ENCODE assay signal across 18 cellular contexts in genomic region chr3:33937628-33938027, GRCh38.
DNase-seq lines count a peak whose midpoint lies in the region; ATAC-seq and TF ChIP-seq lines count a peak whose summit lies in the region.
"Had no signal": no experiment of that assay in that cellular context is flagged by ENCODE, and none has a peak within 500 bp of the region (broad histone marks: within the 10 kb centered on the region; RNA-seq: fewer than 3 reads in every experiment).

No MANE protein-coding gene starts in this region.

- intact Hi-C loops in aorta (cut with DNase I) (no loop called here), left cardiac atrium (cut with DNase I) (no loop called here)

- H3K4me1 ChIP-seq in CD8-positive, alpha-beta memory T cell (ENCODE audit: insufficient read depth, low read length), result no peaks in the 10 kb centered on the region
- H3K4me1 ChIP-seq in aorta (ENCODE audit: control insufficient read depth in 1 of 2, insufficient read depth in 2 of 2, low read length in 2 of 2), result peaks cover 0 to 2% of the 10 kb centered on the region in 2 donors
- H3K4me1 ChIP-seq: A549, Caco-2 had no signal

- H3K27me3 Mint-ChIP-seq in CD8-positive, alpha-beta memory T cell, result peaks cover 4 to 30% of the 10 kb centered on the region in 2 donors
- no peaks in the 10 kb centered on the region for H3K27me3 Mint-ChIP-seq in brain

- no peak for TF ChIP-seq CTCF in brain (conservative IDR thresholded peaks at IDR 0.05)

- H3K36me3 Mint-ChIP-seq in CD8-positive, alpha-beta memory T cell, result peaks cover 0 to 6% (median 0%) of the 10 kb centered on the region in 3 donors
- no peaks in the 10 kb centered on the region for H3K36me3 Mint-ChIP-seq in brain

- CTCF ChIA-PET in CD8-positive, alpha-beta memory T cell (lab: Charles Lee), result no interaction called here

- no peaks in the 10 kb centered on the region for H3K36me3 ChIP-seq in CD8-positive, alpha-beta memory T cell (ENCODE audit: insufficient read depth, low read length)
- no peaks in the 10 kb centered on the region for H3K36me3 ChIP-seq in aorta (ENCODE audit: control insufficient read depth in 1 of 2, insufficient read depth in 2 of 2, low read length in 1 of 2)
- H3K36me3 ChIP-seq: BLaER1 treated with 17β-estradiol and CSF1 and Interleukin-3, amounts not matched to agents 10 nM and 100 nM had no signal

- no peaks in the 10 kb centered on the region for H3K9me3 ChIP-seq in CD8-positive, alpha-beta memory T cell (ENCODE audit: low read length)
- H3K9me3 ChIP-seq in aorta (ENCODE audit: control insufficient read depth, low read length), result peaks cover 1% of the 10 kb centered on the region
- H3K9me3 ChIP-seq: A549, Caco-2 had no signal

- no peak overlapping the region for H3K4me3 ChIP-seq in CD8-positive, alpha-beta memory T cell (ENCODE audit: low read length)
- no peak overlapping the region for H3K4me3 ChIP-seq in aorta (ENCODE audit: low read length in 2 of 2)
- H3K4me3 ChIP-seq: A549; BLaER1 treated with 17β-estradiol and CSF1 and Interleukin-3, amounts not matched to agents 10 nM and 100 nM had no signal

- H3K27ac ChIP-seq in CD8-positive, alpha-beta memory T cell (ENCODE audit: low read depth, low read length), result peak overlapping the region; percentile 62
- H3K27ac ChIP-seq in aorta (ENCODE audit: low read depth in 1 of 2, low read length in 2 of 2), result no peak overlapping the region
- H3K27ac ChIP-seq: 22Rv1; A549; BLaER1 treated with 17β-estradiol and CSF1 and Interleukin-3, amounts not matched to agents 10 nM and 100 nM; C4-2B had no signal

- H3K4me3 Mint-ChIP-seq in CD8-positive, alpha-beta memory T cell, result no peak overlapping the region
- no peak overlapping the region for H3K4me3 Mint-ChIP-seq in brain
- H3K4me3 Mint-ChIP-seq: B cell; CD4-positive, alpha-beta T cell had no signal

- ATAC-seq in aorta (ENCODE audit: low FRiP score) (no peak), left cardiac atrium (no peak)
- ATAC-seq: A549 had no signal

- H3K4me1 Mint-ChIP-seq in CD8-positive, alpha-beta memory T cell, result peaks cover 8 to 18% (median 12%) of the 10 kb centered on the region in 3 donors
- H3K4me1 Mint-ChIP-seq in brain, result peaks cover 43% of the 10 kb centered on the region
- H3K4me1 Mint-ChIP-seq: B cell had no signal

- no peak for DNase-seq in CD8-positive, alpha-beta memory T cell
- DNase-seq in NCI-H69 (lab: John Stamatoyannopoulos, UW), result peak; percentile 55
- DNase-seq in putamen (ENCODE audit: low spot score), result peak; percentile 67
- DNase-seq in aorta, result no peak
- no peak for DNase-seq in NCI-H2081 treated with DMSO at 0.1 percent for 48 hours (lab: John Stamatoyannopoulos, UW)
- no peak for DNase-seq in left cardiac atrium
- DNase-seq: AML-193; Caco-2; Calu3; CD4-positive, alpha-beta T cell; DMS79 treated with DMSO at 0.1 percent for 48 hours; GF-D8 had no signal

- H3K27me3 ChIP-seq in CD8-positive, alpha-beta memory T cell (ENCODE audit: insufficient read depth, low read length, poor library complexity, severe bottlenecking), result no peaks in the 10 kb centered on the region
- H3K27me3 ChIP-seq in aorta (ENCODE audit: control insufficient read depth in 1 of 2, insufficient read depth in 2 of 2, low read length in 1 of 2), result no peaks in the 10 kb centered on the region
- H3K27me3 ChIP-seq: BLaER1 treated with 17β-estradiol and CSF1 and Interleukin-3, amounts not matched to agents 10 nM and 100 nM had no signal

- 64 to 75% methylated on average over 1 of the region's 1 CpG for WGBS in aorta, 2 donors

- no peaks in the 10 kb centered on the region for H3K9me3 Mint-ChIP-seq in CD8-positive, alpha-beta memory T cell
- peaks cover 0 to 16% (median 0%) of the 10 kb centered on the region in 5 experiments for H3K9me3 Mint-ChIP-seq in brain
- H3K9me3 Mint-ChIP-seq: CD4-positive, alpha-beta T cell had no signal

- POLR2A ChIA-PET in CD8-positive, alpha-beta memory T cell (lab: Charles Lee), result no interaction called here

- no peak overlapping the region for H3K27ac Mint-ChIP-seq in CD8-positive, alpha-beta memory T cell
- peak overlapping the region in 4 of 5 experiments; percentile 5 to 70 (median 30) for H3K27ac Mint-ChIP-seq in brain
- H3K27ac Mint-ChIP-seq: B cell; CD4-positive, alpha-beta T cell had no signal

Comparison
In these comparisons a context has a peak if more than half of its experiments do, and no peak if none do; other contexts are left out.
1. DNase-seq: peak in NCI-H69 (single experiment) and putamen (single experiment); none in CD8-positive, alpha-beta memory T cell (0 of 5), aorta (0 of 2), NCI-H2081 treated with DMSO at 0.1 percent for 48 hours (single experiment) and left cardiac atrium (single experiment).
2. H3K27ac Mint-ChIP-seq: peak in brain (4 of 5); none in CD8-positive, alpha-beta memory T cell (0 of 8).